In the genomic region with DNA sequence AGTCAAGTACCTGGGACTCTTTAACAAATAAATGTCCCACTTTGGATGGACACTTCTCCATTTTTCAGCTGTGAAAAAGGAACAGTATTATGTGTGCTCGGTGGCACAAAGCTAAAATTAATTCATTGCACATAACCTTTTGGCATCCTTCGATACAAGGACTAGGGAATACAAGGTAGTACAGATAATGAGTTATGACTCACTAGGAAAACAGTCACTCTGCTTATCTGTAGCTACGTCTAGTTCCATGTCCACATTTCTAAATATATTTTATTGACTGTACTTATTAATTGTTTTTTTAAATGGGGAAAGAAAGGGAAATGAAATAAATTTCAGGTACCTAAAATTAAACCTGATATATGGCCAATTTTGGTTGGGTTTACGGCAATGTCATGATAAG, we compare ENCODE assay signal across 25 cellular contexts. TPM values are rescaled to one million over a fixed set of nuclear protein-coding genes. Genes with fewer than 3 reads are reported as not detected.
DNase-seq lines count a peak whose midpoint lies in the region; ATAC-seq, FAIRE-seq and TF ChIP-seq lines count a peak whose summit lies in the region.
"Had no signal": no experiment of that assay in that cellular context is flagged by ENCODE, and none has a peak within 500 bp of the region (broad histone marks: within the 10 kb centered on the region; RNA-seq: fewer than 3 reads in every experiment).

No MANE protein-coding gene starts in this region.

- H3K27ac ChIP-seq in A549 (no peak overlapping the region), body of pancreas (peak overlapping the region in 3 of 4 donors; percentile 2 to 42 (median 20)), right cardiac atrium (ENCODE audit: low read length) (no peak overlapping the region), esophagus muscularis mucosa (replicated peaks in 1 of 4) (no peak overlapping the region)
- H3K27ac ChIP-seq: ascending aorta, epithelial cell of prostate, VCaP had no signal

- no peak for TF ChIP-seq POLR2A in A549 (IDR thresholded peaks at IDR 0.05; ENCODE audit: low read length)
- TF ChIP-seq POLR2A in body of pancreas (IDR thresholded peaks at IDR 0.05): no peak
- TF ChIP-seq POLR2A in esophagus muscularis mucosa (IDR thresholded peaks at IDR 0.05; ENCODE audit: low read depth): no peak

- 31% methylated on average over 4 of the region's 4 CpGs for WGBS in A549 (ENCODE audit: missing lambda C conversion rate)
- 13 to 20% methylated on average over 4 of the region's 4 CpGs for WGBS in body of pancreas, 2 donors
- WGBS in right cardiac atrium: 26% methylated on average over 4 of the region's 4 CpGs
- WGBS in esophagus muscularis mucosa: 72% methylated on average over 4 of the region's 4 CpGs

- H3K4me1 ChIP-seq in A549 (peaks cover 15% of the 10 kb centered on the region), body of pancreas (peaks cover 17% of the 10 kb centered on the region), right cardiac atrium (ENCODE audit: control insufficient read depth, insufficient read depth, low read length) (no peaks in the 10 kb centered on the region), esophagus muscularis mucosa (no peaks in the 10 kb centered on the region)
- H3K4me1 ChIP-seq: ascending aorta had no signal

- H3K27me3 Mint-ChIP-seq in activated CD4-positive, alpha-beta T cell treated with anti-CD3 and anti-CD28 coated beads, Interleukin-2, amount 10 ng/mL, durations not matched to agents 24 days and 14 days: peaks cover 42% of the 10 kb centered on the region
- peaks cover 29 to 52% of the 10 kb centered on the region in 2 donors for H3K27me3 Mint-ChIP-seq in stimulated activated naive B cell treated with anti-CD40 and anti-IgM and Interleukin-4, amounts not matched to agents 10 μg/mL and 1 μg/mL and 100 μg/mL, for 72 hours

- TF ChIP-seq EP300 in A549 (IDR thresholded peaks at IDR 0.05) (no peak), esophagus muscularis mucosa (IDR thresholded peaks at IDR 0.05) (no peak)

- H3K36me3 ChIP-seq in body of pancreas (replicated peaks in 1 of 2; ENCODE audit: insufficient read depth in 1 of 2, low read depth in 2 of 2) (no peaks in the 10 kb centered on the region), esophagus muscularis mucosa (no peaks in the 10 kb centered on the region)
- H3K36me3 ChIP-seq: ascending aorta had no signal

- no peak for FAIRE-seq in A549 (lab: Jason Lieb, UNC)
- FAIRE-seq: GM12891, H54 had no signal

- TF ChIP-seq CTCF in A549 (IDR thresholded peaks at IDR 0.05): no peak
- TF ChIP-seq CTCF in body of pancreas (IDR thresholded peaks at IDR 0.05): no peak
- TF ChIP-seq CTCF in esophagus muscularis mucosa (IDR thresholded peaks at IDR 0.05): no peak

- H3K4me1 Mint-ChIP-seq in activated CD4-positive, alpha-beta T cell treated with anti-CD3 and anti-CD28 coated beads, Interleukin-2, amount 10 ng/mL, durations not matched to agents 24 days and 14 days: peaks cover 2% of the 10 kb centered on the region
- no peaks in the 10 kb centered on the region for H3K4me1 Mint-ChIP-seq in stimulated activated naive B cell treated with anti-CD40 and anti-IgM and Interleukin-4, amounts not matched to agents 10 μg/mL and 1 μg/mL and 100 μg/mL, for 72 hours
- H3K4me1 Mint-ChIP-seq: activated CD4-positive, alpha-beta T cell treated with anti-CD3 and anti-CD28 coated beads, Interleukin-2, amount 10 ng/mL, durations not matched to agents 7 days and 5 days had no signal

- H3K27ac Mint-ChIP-seq in activated CD4-positive, alpha-beta T cell treated with anti-CD3 and anti-CD28 coated beads, Interleukin-2, amount 10 ng/mL, durations not matched to agents 24 days and 14 days: no peak overlapping the region
- H3K27ac Mint-ChIP-seq in stimulated activated naive B cell treated with anti-CD40 and anti-IgM and Interleukin-4, amounts not matched to agents 10 μg/mL and 1 μg/mL and 100 μg/mL, for 72 hours: no peak overlapping the region
- H3K27ac Mint-ChIP-seq: activated CD4-positive, alpha-beta T cell treated with anti-CD3 and anti-CD28 coated beads, Interleukin-2, amount 10 ng/mL, durations not matched to agents 7 days and 5 days; activated naive CD4-positive, alpha-beta T cell treated with anti-CD3 and anti-CD28 coated beads, Interleukin-2, amount 50 U/mL, for 72 hours; natural killer cell treated with Interleukin-12 subunit alpha and Interleukin-12 subunit beta and Interleukin-15 and Interleukin-18, amount 100 ng/mL, for 72 hours had no signal

- CTCF ChIA-PET in A549 (lab: Yijun Ruan, JAX): interaction anchor here (1.1 to 1.3 kb wide), 3 partner anchors 9 to 57 kb away, joined by 3 read pairs; no protein-coding TSS in a partner anchor

- H3K9me3 Mint-ChIP-seq in activated CD4-positive, alpha-beta T cell treated with anti-CD3 and anti-CD28 coated beads, Interleukin-2, amount 10 ng/mL, durations not matched to agents 24 days and 14 days: no peaks in the 10 kb centered on the region
- no peaks in the 10 kb centered on the region for H3K9me3 Mint-ChIP-seq in stimulated activated naive B cell treated with anti-CD40 and anti-IgM and Interleukin-4, amounts not matched to agents 10 μg/mL and 1 μg/mL and 100 μg/mL, for 72 hours
- H3K9me3 Mint-ChIP-seq: activated CD4-positive, alpha-beta T cell treated with anti-CD3 and anti-CD28 coated beads, Interleukin-2, amount 10 ng/mL, durations not matched to agents 7 days and 5 days; activated naive CD4-positive, alpha-beta T cell treated with anti-CD3 and anti-CD28 coated beads, Interleukin-2, amount 50 U/mL, for 72 hours; natural killer cell treated with Interleukin-12 subunit alpha and Interleukin-12 subunit beta and Interleukin-15 and Interleukin-18, amount 100 ng/mL, for 72 hours had no signal

- DNase-seq in A549 (ENCODE audit: low read depth in 1 of 2, low spot score in 1 of 2) (peak in 1 of 2 experiments; percentile 13), LoVo (ENCODE audit: low spot score) (peak; percentile 60), body of pancreas (no peak), right cardiac atrium (no peak), esophagus muscularis mucosa (ENCODE audit: extremely low spot score) (no peak), anterior cingulate cortex (lab: John Stamatoyannopoulos, UW) (no peak)
- DNase-seq in activated CD4-positive, alpha-beta T cell treated with anti-CD3 and anti-CD28 coated beads, Interleukin-2, amount 10 ng/mL, durations not matched to agents 24 days and 14 days: no peak
- DNase-seq in stimulated activated naive B cell treated with anti-CD40 and anti-IgM and Interleukin-4, amounts not matched to agents 10 μg/mL and 1 μg/mL and 100 μg/mL, for 72 hours: no peak
- DNase-seq: activated CD4-positive, alpha-beta T cell treated with anti-CD3 and anti-CD28 coated beads, Interleukin-2, amount 10 ng/mL, durations not matched to agents 7 days and 5 days; activated CD8-positive, alpha-beta memory T cell treated with anti-CD3 and anti-CD28 coated beads, Interleukin-2, amount 50 U/mL, for 4 hours; Caco-2; cerebellar nuclear complex; foreskin fibroblast; NCI-H1417; NCI-H524; stimulated activated CD4-positive, alpha-beta T cell treated with anti-CD3 and anti-CD28 coated beads, Interleukin-4, amount 100 ng/mL, for 4 hours; stimulated activated naive CD4-positive, alpha-beta T cell treated with Interleukin-2 at 50 U/mL for 16 hours; T-helper 2 cell had no signal

- H3K9me3 ChIP-seq in A549 (no peaks in the 10 kb centered on the region), body of pancreas (no peaks in the 10 kb centered on the region), right cardiac atrium (ENCODE audit: control insufficient read depth, low read length) (no peaks in the 10 kb centered on the region), esophagus muscularis mucosa (no peaks in the 10 kb centered on the region)
- H3K9me3 ChIP-seq: ascending aorta, Caco-2 had no signal

- H3K4me3 Mint-ChIP-seq in activated CD4-positive, alpha-beta T cell treated with anti-CD3 and anti-CD28 coated beads, Interleukin-2, amount 10 ng/mL, durations not matched to agents 24 days and 14 days: no peak overlapping the region
- no peak overlapping the region for H3K4me3 Mint-ChIP-seq in stimulated activated naive B cell treated with anti-CD40 and anti-IgM and Interleukin-4, amounts not matched to agents 10 μg/mL and 1 μg/mL and 100 μg/mL, for 72 hours
- H3K4me3 Mint-ChIP-seq: activated CD4-positive, alpha-beta T cell treated with anti-CD3 and anti-CD28 coated beads, Interleukin-2, amount 10 ng/mL, durations not matched to agents 7 days and 5 days; natural killer cell treated with Interleukin-12 subunit alpha and Interleukin-12 subunit beta and Interleukin-15 and Interleukin-18, amount 100 ng/mL, for 72 hours had no signal

- POLR2A ChIA-PET in A549 (lab: Yijun Ruan, JAX): no interaction called here

- H3K4me3 ChIP-seq in A549 (no peak overlapping the region), body of pancreas (no peak overlapping the region), right cardiac atrium (ENCODE audit: low read length) (no peak overlapping the region), esophagus muscularis mucosa (no peak overlapping the region)
- H3K4me3 ChIP-seq: ascending aorta had no signal

- no peaks in the 10 kb centered on the region for H3K36me3 Mint-ChIP-seq in activated CD4-positive, alpha-beta T cell treated with anti-CD3 and anti-CD28 coated beads, Interleukin-2, amount 10 ng/mL, durations not matched to agents 24 days and 14 days (ENCODE audit: low read depth)
- H3K36me3 Mint-ChIP-seq in stimulated activated naive B cell treated with anti-CD40 and anti-IgM and Interleukin-4, amounts not matched to agents 10 μg/mL and 1 μg/mL and 100 μg/mL, for 72 hours: no peaks in the 10 kb centered on the region
- H3K36me3 Mint-ChIP-seq: activated naive CD4-positive, alpha-beta T cell treated with anti-CD3 and anti-CD28 coated beads, Interleukin-2, amount 50 U/mL, for 72 hours; natural killer cell treated with Interleukin-12 subunit alpha and Interleukin-12 subunit beta and Interleukin-15 and Interleukin-18, amount 100 ng/mL, for 72 hours had no signal

- peak overlapping the region; percentile 55 for H3K4me2 ChIP-seq in A549

- TF ChIP-seq RAD21 in A549 (conservative IDR thresholded peaks at IDR 0.05 in 1 of 2, IDR thresholded peaks at IDR 0.05 in 1 of 2): no peak

- ATAC-seq in A549: peak in 1 of 2 experiments; percentile 56; a peak in 2 of 6 replicates
- peak; percentile 90 for ATAC-seq in body of pancreas
- peak; percentile 64 to 78 for ATAC-seq in right cardiac atrium
- ATAC-seq in stimulated activated naive B cell treated with anti-CD40 and anti-IgM and Interleukin-4, amounts not matched to agents 10 μg/mL and 1 μg/mL and 100 μg/mL, for 72 hours (replicated peaks): no peak
- ATAC-seq: activated naive CD4-positive, alpha-beta T cell treated with anti-CD3 and anti-CD28 coated beads, Interleukin-2, amount 50 U/mL, for 72 hours; natural killer cell treated with Interleukin-12 subunit alpha and Interleukin-12 subunit beta and Interleukin-15 and Interleukin-18, amount 100 ng/mL, for 72 hours had no signal

- H3K27me3 ChIP-seq in body of pancreas (no peaks in the 10 kb centered on the region), right cardiac atrium (ENCODE audit: control insufficient read depth, insufficient read depth) (no peaks in the 10 kb centered on the region), esophagus muscularis mucosa (peaks cover 0 to 6% (median 0%) of the 10 kb centered on the region in 4 donors)
- H3K27me3 ChIP-seq: ascending aorta had no signal

- intact Hi-C loops in body of pancreas (cut with DNase I) (no loop called here), right cardiac atrium (cut with DNase I) (no loop called here), esophagus muscularis mucosa (cut with DNase I) (no loop called here)
- intact Hi-C loops in activated CD4-positive, alpha-beta T cell treated with anti-CD3 and anti-CD28 coated beads, Interleukin-2, amount 10 ng/mL, durations not matched to agents 24 days and 14 days (cut with micrococcal nuclease): no loop called here

RNA-seq across cellular contexts. Expression of a gene that starts 35.2 kb away (rescaled TPM):
- polyA plus RNA-seq in A549 (2011; rRNA removed) (25.5 and 27.0 TPM in 2 replicates), A549 (2017; fragmentation: RNase III; extraction: RNeasy Plus Mini Kit Qiagen cat#74134 plus additional on column Dnase treatment) (9.4 to 10.5 TPM (median 9.7 TPM) in 3 replicates), right cardiac atrium (9.0 TPM)
- 5.9 and 7.1 TPM in 2 replicates for polyA plus RNA-seq in A549 (2012; cell fraction: cytosol; rRNA removed)
- polyA plus RNA-seq in A549 (2012; cell fraction: nucleus; rRNA removed): 7.6 and 10.1 TPM in 2 replicates
- polyA minus RNA-seq in A549 (2011; rRNA and poly(A)+ RNA removed): 40.8 and 41.6 TPM in 2 replicates
- total RNA-seq in body of pancreas (10 to 100 TPM; 15.6 to 22.1 TPM), right cardiac atrium (10 to 100 TPM; 16.5 to 24.2 (median 21.8) TPM), esophagus muscularis mucosa (10 to 100 TPM; 13.8 to 19.1 (median 15.3) TPM)
- total RNA-seq in activated CD4-positive, alpha-beta T cell treated with anti-CD3 and anti-CD28 coated beads, Interleukin-2, amount 10 ng/mL, durations not matched to agents 24 days and 14 days: 13.6 and 14.9 TPM in 2 replicates

Comparison
In these comparisons a context has a peak if more than half of its experiments do, and no peak if none do; other contexts are left out.
1. ATAC-seq: peak in body of pancreas (single experiment) and right cardiac atrium (2 of 2); none in stimulated activated naive B cell treated with anti-CD40 and anti-IgM and Interleukin-4, amounts not matched to agents 10 μg/mL and 1 μg/mL and 100 μg/mL, for 72 hours (0 of 2).
2. H3K27ac ChIP-seq: peak in body of pancreas (3 of 4); none in A549 (0 of 2), right cardiac atrium (single experiment) and esophagus muscularis mucosa (0 of 4).